In genomic region chr1:59549903-59550302, GRCh38 we compare ENCODE assay signal across 1 cellular context.
A peak's percentile ranks its signal among the peaks of the same experiment; 100 is the strongest.
TF ChIP-seq lines count a peak whose summit lies in the region.

No MANE protein-coding gene starts in this region.

TF ChIP-seq in HepG2, 621 proteins besides CTCF, POLR2A, EP300 and RAD21 (continued from another document and continues in another):
- TF ChIP-seq, protein P1, sequence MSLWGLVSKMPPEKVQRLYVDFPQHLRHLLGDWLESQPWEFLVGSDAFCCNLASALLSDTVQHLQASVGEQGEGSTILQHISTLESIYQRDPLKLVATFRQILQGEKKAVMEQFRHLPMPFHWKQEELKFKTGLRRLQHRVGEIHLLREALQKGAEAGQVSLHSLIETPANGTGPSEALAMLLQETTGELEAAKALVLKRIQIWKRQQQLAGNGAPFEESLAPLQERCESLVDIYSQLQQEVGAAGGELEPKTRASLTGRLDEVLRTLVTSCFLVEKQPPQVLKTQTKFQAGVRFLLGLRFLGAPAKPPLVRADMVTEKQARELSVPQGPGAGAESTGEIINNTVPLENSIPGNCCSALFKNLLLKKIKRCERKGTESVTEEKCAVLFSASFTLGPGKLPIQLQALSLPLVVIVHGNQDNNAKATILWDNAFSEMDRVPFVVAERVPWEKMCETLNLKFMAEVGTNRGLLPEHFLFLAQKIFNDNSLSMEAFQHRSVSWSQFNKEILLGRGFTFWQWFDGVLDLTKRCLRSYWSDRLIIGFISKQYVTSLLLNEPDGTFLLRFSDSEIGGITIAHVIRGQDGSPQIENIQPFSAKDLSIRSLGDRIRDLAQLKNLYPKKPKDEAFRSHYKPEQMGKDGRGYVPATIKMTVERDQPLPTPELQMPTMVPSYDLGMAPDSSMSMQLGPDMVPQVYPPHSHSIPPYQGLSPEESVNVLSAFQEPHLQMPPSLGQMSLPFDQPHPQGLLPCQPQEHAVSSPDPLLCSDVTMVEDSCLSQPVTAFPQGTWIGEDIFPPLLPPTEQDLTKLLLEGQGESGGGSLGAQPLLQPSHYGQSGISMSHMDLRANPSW (CRISPR knock-in tag; IDR thresholded peaks at IDR 0.05; ENCODE audit: borderline replicate concordance), result no peak
- no peak for TF ChIP-seq YY1 (IDR thresholded peaks at IDR 0.05; ENCODE audit: insufficient read depth, insufficient replicate concordance, low read depth, low read length)
- no peak for TF ChIP-seq RARG (CRISPR knock-in tag; IDR thresholded peaks at IDR 0.05; ENCODE audit: low read depth)
- TF ChIP-seq FOSL2 (CRISPR knock-in tag; IDR thresholded peaks at IDR 0.05), result peak; percentile 60
- TF ChIP-seq MIER3 (CRISPR knock-in tag; IDR thresholded peaks at IDR 0.05; ENCODE audit: borderline replicate concordance), result peak; percentile 57; the same call in 1 of the 2 replicates
- TF ChIP-seq ZNF678 (CRISPR knock-in tag; IDR thresholded peaks at IDR 0.05), result no peak
- TF ChIP-seq GTF2F1 (IDR thresholded peaks at IDR 0.05; ENCODE audit: low read length), result no peak
- TF ChIP-seq, protein P2, sequence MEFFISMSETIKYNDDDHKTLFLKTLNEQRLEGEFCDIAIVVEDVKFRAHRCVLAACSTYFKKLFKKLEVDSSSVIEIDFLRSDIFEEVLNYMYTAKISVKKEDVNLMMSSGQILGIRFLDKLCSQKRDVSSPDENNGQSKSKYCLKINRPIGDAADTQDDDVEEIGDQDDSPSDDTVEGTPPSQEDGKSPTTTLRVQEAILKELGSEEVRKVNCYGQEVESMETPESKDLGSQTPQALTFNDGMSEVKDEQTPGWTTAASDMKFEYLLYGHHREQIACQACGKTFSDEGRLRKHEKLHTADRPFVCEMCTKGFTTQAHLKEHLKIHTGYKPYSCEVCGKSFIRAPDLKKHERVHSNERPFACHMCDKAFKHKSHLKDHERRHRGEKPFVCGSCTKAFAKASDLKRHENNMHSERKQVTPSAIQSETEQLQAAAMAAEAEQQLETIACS (CRISPR knock-in tag; IDR thresholded peaks at IDR 0.05), result no peak
- no peak for TF ChIP-seq NFE2L2 (IDR thresholded peaks at IDR 0.05; ENCODE audit: low read length)
- TF ChIP-seq KLF16 (CRISPR knock-in tag; IDR thresholded peaks at IDR 0.05), result peak in 1 of 2 experiments; percentile 63; a peak in 1 of 4 replicates
- peak; percentile 57 for TF ChIP-seq THAP11 (CRISPR knock-in tag; IDR thresholded peaks at IDR 0.05)
- TF ChIP-seq ARID5B (CRISPR knock-in tag; IDR thresholded peaks at IDR 0.05), result peak; percentile 75
- peak; percentile 26; the same call in 1 of the 2 replicates for TF ChIP-seq ISL2 (CRISPR knock-in tag; IDR thresholded peaks at IDR 0.05)
- peak; percentile 44; the same call in 1 of the 2 replicates for TF ChIP-seq ZNF362 (CRISPR knock-in tag; IDR thresholded peaks at IDR 0.05; ENCODE audit: borderline replicate concordance)
- TF ChIP-seq ATF7 (IDR thresholded peaks at IDR 0.05), result peak; percentile 86
- TF ChIP-seq ATF7 (CRISPR knock-in tag; IDR thresholded peaks at IDR 0.05), result peak; percentile 47; the same call in 1 of the 2 replicates
- no peak for TF ChIP-seq AKNA (CRISPR knock-in tag; IDR thresholded peaks at IDR 0.05; ENCODE audit: borderline replicate concordance)
- no peak for TF ChIP-seq HMG20B (CRISPR knock-in tag; conservative IDR thresholded peaks at IDR 0.05)
- TF ChIP-seq FOXK1 (CRISPR knock-in tag; IDR thresholded peaks at IDR 0.05; ENCODE audit: borderline replicate concordance, low read depth), result peak; percentile 42; the same call in 1 of the 2 replicates
- TF ChIP-seq FOXJ3 (CRISPR knock-in tag; IDR thresholded peaks at IDR 0.05; ENCODE audit: borderline replicate concordance), result peak; percentile 78; the same call in 1 of the 2 replicates
- no peak for TF ChIP-seq CHD2 (IDR thresholded peaks at IDR 0.05; ENCODE audit: low read depth, low read length)
- peak; percentile 62 for TF ChIP-seq CREM (IDR thresholded peaks at IDR 0.05)
- no peak for TF ChIP-seq CREM (CRISPR knock-in tag; IDR thresholded peaks at IDR 0.05)
- TF ChIP-seq, protein P3, sequence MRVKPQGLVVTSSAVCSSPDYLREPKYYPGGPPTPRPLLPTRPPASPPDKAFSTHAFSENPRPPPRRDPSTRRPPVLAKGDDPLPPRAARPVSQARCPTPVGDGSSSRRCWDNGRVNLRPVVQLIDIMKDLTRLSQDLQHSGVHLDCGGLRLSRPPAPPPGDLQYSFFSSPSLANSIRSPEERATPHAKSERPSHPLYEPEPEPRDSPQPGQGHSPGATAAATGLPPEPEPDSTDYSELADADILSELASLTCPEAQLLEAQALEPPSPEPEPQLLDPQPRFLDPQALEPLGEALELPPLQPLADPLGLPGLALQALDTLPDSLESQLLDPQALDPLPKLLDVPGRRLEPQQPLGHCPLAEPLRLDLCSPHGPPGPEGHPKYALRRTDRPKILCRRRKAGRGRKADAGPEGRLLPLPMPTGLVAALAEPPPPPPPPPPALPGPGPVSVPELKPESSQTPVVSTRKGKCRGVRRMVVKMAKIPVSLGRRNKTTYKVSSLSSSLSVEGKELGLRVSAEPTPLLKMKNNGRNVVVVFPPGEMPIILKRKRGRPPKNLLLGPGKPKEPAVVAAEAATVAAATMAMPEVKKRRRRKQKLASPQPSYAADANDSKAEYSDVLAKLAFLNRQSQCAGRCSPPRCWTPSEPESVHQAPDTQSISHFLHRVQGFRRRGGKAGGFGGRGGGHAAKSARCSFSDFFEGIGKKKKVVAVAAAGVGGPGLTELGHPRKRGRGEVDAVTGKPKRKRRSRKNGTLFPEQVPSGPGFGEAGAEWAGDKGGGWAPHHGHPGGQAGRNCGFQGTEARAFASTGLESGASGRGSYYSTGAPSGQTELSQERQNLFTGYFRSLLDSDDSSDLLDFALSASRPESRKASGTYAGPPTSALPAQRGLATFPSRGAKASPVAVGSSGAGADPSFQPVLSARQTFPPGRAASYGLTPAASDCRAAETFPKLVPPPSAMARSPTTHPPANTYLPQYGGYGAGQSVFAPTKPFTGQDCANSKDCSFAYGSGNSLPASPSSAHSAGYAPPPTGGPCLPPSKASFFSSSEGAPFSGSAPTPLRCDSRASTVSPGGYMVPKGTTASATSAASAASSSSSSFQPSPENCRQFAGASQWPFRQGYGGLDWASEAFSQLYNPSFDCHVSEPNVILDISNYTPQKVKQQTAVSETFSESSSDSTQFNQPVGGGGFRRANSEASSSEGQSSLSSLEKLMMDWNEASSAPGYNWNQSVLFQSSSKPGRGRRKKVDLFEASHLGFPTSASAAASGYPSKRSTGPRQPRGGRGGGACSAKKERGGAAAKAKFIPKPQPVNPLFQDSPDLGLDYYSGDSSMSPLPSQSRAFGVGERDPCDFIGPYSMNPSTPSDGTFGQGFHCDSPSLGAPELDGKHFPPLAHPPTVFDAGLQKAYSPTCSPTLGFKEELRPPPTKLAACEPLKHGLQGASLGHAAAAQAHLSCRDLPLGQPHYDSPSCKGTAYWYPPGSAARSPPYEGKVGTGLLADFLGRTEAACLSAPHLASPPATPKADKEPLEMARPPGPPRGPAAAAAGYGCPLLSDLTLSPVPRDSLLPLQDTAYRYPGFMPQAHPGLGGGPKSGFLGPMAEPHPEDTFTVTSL (CRISPR knock-in tag; IDR thresholded peaks at IDR 0.05; ENCODE audit: borderline replicate concordance), result peak; percentile 52; the same call in 1 of the 2 replicates
- peak; percentile 98 for TF ChIP-seq CEBPB (IDR thresholded peaks at IDR 0.05; ENCODE audit: borderline replicate concordance, low read depth, low read length)
- TF ChIP-seq ATF4 (CRISPR knock-in tag; IDR thresholded peaks at IDR 0.05), result peak in 1 of 2 experiments; percentile 75; a peak in 2 of 4 replicates
- peak; percentile 69 for TF ChIP-seq CREB1 (IDR thresholded peaks at IDR 0.05)
- TF ChIP-seq CREB1 (CRISPR knock-in tag; IDR thresholded peaks at IDR 0.05), result peak; percentile 79
- no peak for TF ChIP-seq PCBP1 (IDR thresholded peaks at IDR 0.05; ENCODE audit: borderline replicate concordance, low read depth, low read length)
- TF ChIP-seq NFIC (IDR thresholded peaks at IDR 0.05; ENCODE audit: low read length), result 0 out of 2 replicates have a peak, but pooled peaks have one; percentile 41
- no peak for TF ChIP-seq SOX13 (IDR thresholded peaks at IDR 0.05)
- peak in 1 of 2 experiments; percentile 69; a peak in 1 of 4 replicates for TF ChIP-seq SOX13 (CRISPR knock-in tag; conservative IDR thresholded peaks at IDR 0.05 in 1 of 2, IDR thresholded peaks at IDR 0.05 in 1 of 2)
- peak; percentile 79 for TF ChIP-seq FOXA3 (CRISPR knock-in tag; IDR thresholded peaks at IDR 0.05)
- peak; percentile 48; the same call in 1 of the 2 replicates for TF ChIP-seq ZGPAT (CRISPR knock-in tag; IDR thresholded peaks at IDR 0.05)
- peak; percentile 75 for TF ChIP-seq NCOA2 (CRISPR knock-in tag; IDR thresholded peaks at IDR 0.05)
